In genomic region chr20:21302645-21303060, GRCh38 we compare ENCODE assay signal across 9 cellular contexts. TPM values are rescaled to one million over a fixed set of nuclear protein-coding genes. Genes with fewer than 3 reads are reported as not detected.
DNase-seq lines count a peak whose midpoint lies in the region; ATAC-seq, FAIRE-seq and TF ChIP-seq lines count a peak whose summit lies in the region.
"Had no signal": no experiment of that assay in that cellular context is flagged by ENCODE, and none has a peak within 500 bp of the region (broad histone marks: within the 10 kb centered on the region; RNA-seq: fewer than 3 reads in every experiment).

No MANE protein-coding gene starts in this region.

- H3K79me2 ChIP-seq in endothelial cell of umbilical vein (ENCODE audit: control insufficient read depth, insufficient read depth, low read length) = peaks cover 36% of the 10 kb centered on the region
- H3K79me2 ChIP-seq in neural cell (replicated peaks; ENCODE audit: insufficient read depth, low read length) = peaks cover 15% of the 10 kb centered on the region

- dilution Hi-C loops in endothelial cell of umbilical vein (cut with MboI; ENCODE audit: extremely low pct_ligation_motif_present, low sequenced_read_pairs) = no loop called here

- no peak for DNase-seq in activated naive CD4-positive, alpha-beta T cell treated with anti-CD3 and anti-CD28 coated beads for 36 hours
- no peak for DNase-seq in activated naive CD4-positive, alpha-beta T cell treated with Interleukin-2 at 50 U/mL for 16 hours
- DNase-seq in NT2/D1 (ENCODE audit: low read depth, low spot score) (no peak), endothelial cell of umbilical vein (ENCODE audit: low read depth, low spot score) (no peak), RPMI8226 (no peak), GF-D8 (lab: John Stamatoyannopoulos, UW) (no peak)

- H3K9me3 ChIP-seq in NT2/D1 (ENCODE audit: insufficient read depth, low read length) (no peaks in the 10 kb centered on the region), endothelial cell of umbilical vein (replicated peaks; ENCODE audit: control insufficient read depth, insufficient read depth, low read length) (no peaks in the 10 kb centered on the region), neural cell (ENCODE audit: low read length) (no peaks in the 10 kb centered on the region)

- H3K36me3 ChIP-seq in NT2/D1 (ENCODE audit: insufficient read depth, insufficient read length, low read length) = peaks cover 3% of the 10 kb centered on the region
- no peaks in the 10 kb centered on the region for H3K36me3 ChIP-seq in endothelial cell of umbilical vein (ENCODE audit: control insufficient read depth in 2 of 2, extremely low read depth in 1 of 2, insufficient read depth in 2 of 2, low read length in 2 of 2)
- H3K36me3 ChIP-seq in neural cell (ENCODE audit: insufficient read depth, low read length) = no peaks in the 10 kb centered on the region

- CTCF ChIA-PET in activated naive CD4-positive, alpha-beta T cell treated with anti-CD3 and anti-CD28 coated beads for 36 hours (lab: Charles Lee) = interaction anchor here (1.1 to 1.6 kb wide), 2 partner anchors 67 to 202 kb away, joined by 3 to 4 read pairs; no protein-coding TSS in a partner anchor
- CTCF ChIA-PET in endothelial cell of umbilical vein (lab: Charles Lee) = interaction anchor here (1.3 to 1.8 kb wide), 4 partner anchors 10 to 203 kb away, joined by 3 to 8 read pairs (median 6); no protein-coding TSS in a partner anchor

- H3K9me2 ChIP-seq in neural cell (ENCODE audit: insufficient read depth, low read length) = no peaks in the 10 kb centered on the region

- H4K20me1 ChIP-seq in endothelial cell of umbilical vein (replicated peaks; ENCODE audit: control insufficient read depth, extremely low read depth, insufficient read depth, low read length) = no peaks in the 10 kb centered on the region
- H4K20me1 ChIP-seq in neural cell (ENCODE audit: insufficient read depth) = no peaks in the 10 kb centered on the region

- H3K4me1 ChIP-seq in NT2/D1 (ENCODE audit: insufficient read depth, insufficient read length) = no peaks in the 10 kb centered on the region
- H3K4me1 ChIP-seq in endothelial cell of umbilical vein (ENCODE audit: control insufficient read depth, extremely low read depth, insufficient read depth, low read length) = peaks cover 15% of the 10 kb centered on the region

- H3K9me3 Mint-ChIP-seq in activated naive CD4-positive, alpha-beta T cell treated with anti-CD3 and anti-CD28 coated beads for 36 hours = no peaks in the 10 kb centered on the region

- H3K4me3 ChIP-seq in NT2/D1 (ENCODE audit: insufficient read length, low read depth) (peak overlapping the region; percentile 83), endothelial cell of umbilical vein (replicated peaks in 1 of 3; ENCODE audit: insufficient read depth in 1 of 3, low read depth in 1 of 3, low read length in 3 of 3) (peak overlapping the region; percentile 34 to 94 (median 89)), neural cell (ENCODE audit: low read length) (peak overlapping the region; percentile 94)

- TSS peak; percentile 73 for BruUV-seq in endothelial cell of umbilical vein (replicated peaks; lab: Mats Ljungman, UMichigan)

- H3K27ac ChIP-seq in endothelial cell of umbilical vein (ENCODE audit: insufficient read depth, low read depth, low read length) = peak overlapping the region; percentile 92
- H3K27ac ChIP-seq in neural cell (ENCODE audit: low read length) = peak overlapping the region; percentile 83

- no peaks in the 10 kb centered on the region for H3F3A ChIP-seq in neural cell (ENCODE audit: insufficient read depth, low read length, poor library complexity, severe bottlenecking)

- TF ChIP-seq CTCF in endothelial cell of umbilical vein (IDR thresholded peaks at IDR 0.05; ENCODE audit: extremely low read depth in 1 of 2, insufficient read depth in 1 of 2, low read depth in 1 of 2, low read length in 2 of 2) (no peak), neural cell (IDR thresholded peaks at IDR 0.05; ENCODE audit: poor library complexity, severe bottlenecking) (no peak)

- peaks cover 26% of the 10 kb centered on the region for H3K4me1 Mint-ChIP-seq in activated naive CD4-positive, alpha-beta T cell treated with anti-CD3 and anti-CD28 coated beads for 36 hours (ENCODE audit: low read depth)

- no peaks in the 10 kb centered on the region for H3K27me3 ChIP-seq in NT2/D1 (ENCODE audit: insufficient read depth, insufficient read length)
- H3K27me3 ChIP-seq in endothelial cell of umbilical vein (ENCODE audit: control insufficient read depth in 2 of 2, insufficient read depth in 2 of 2, low read length in 2 of 2) = peaks cover 6 to 17% of the 10 kb centered on the region in 2 experiments
- no peaks in the 10 kb centered on the region for H3K27me3 ChIP-seq in neural cell (ENCODE audit: insufficient read depth, low read depth, low read length)

- TF ChIP-seq EP300 in neural cell (conservative IDR thresholded peaks at IDR 0.05; ENCODE audit: poor library complexity, severe bottlenecking) = no peak

- POLR2A ChIA-PET in endothelial cell of umbilical vein (lab: Charles Lee) = interaction anchor here (1.5 kb wide), 1 partner anchor 41 kb away, joined by 5 read pairs; no protein-coding TSS in a partner anchor

- H3K4me3 Mint-ChIP-seq in activated naive CD4-positive, alpha-beta T cell treated with anti-CD3 and anti-CD28 coated beads for 36 hours = peak overlapping the region; percentile 94

- intact Hi-C loops in activated naive CD4-positive, alpha-beta T cell treated with anti-CD3 and anti-CD28 coated beads for 36 hours (cut with micrococcal nuclease) = loop anchor here (1.0 to 10.0 kb wide), 7 partner anchors 23 to 848 kb away; partner anchors contain the start of gene RALGAPA2
- intact Hi-C loops in endothelial cell of umbilical vein (cut with micrococcal nuclease) = loop anchor here (1.0 to 10.0 kb wide), 6 partner anchors 21 to 1782 kb away; partner anchors contain the start of genes CD93 and KIZ

- peak overlapping the region; percentile 99 for H3K4me2 ChIP-seq in endothelial cell of umbilical vein (ENCODE audit: insufficient read depth, low read length)
- peak overlapping the region; percentile 85 for H3K4me2 ChIP-seq in neural cell (ENCODE audit: low read length)

- H3K9ac ChIP-seq in NT2/D1 (ENCODE audit: insufficient read length, low read depth) = peak overlapping the region; percentile 97
- peak overlapping the region; percentile 95 for H3K9ac ChIP-seq in endothelial cell of umbilical vein (replicated peaks; ENCODE audit: extremely low read depth, insufficient read depth, low read length)
- peak overlapping the region; percentile 95 for H3K9ac ChIP-seq in neural cell (ENCODE audit: low read length)

- peak overlapping the region; percentile 80 for H2AFZ ChIP-seq in endothelial cell of umbilical vein (ENCODE audit: low read depth, low read length)
- peak overlapping the region; percentile 65 for H2AFZ ChIP-seq in neural cell (ENCODE audit: low read depth, low read length)

- no peak for FAIRE-seq in endothelial cell of umbilical vein (lab: Jason Lieb, UNC)
- FAIRE-seq: islet of Langerhans had no signal

- TF ChIP-seq RAD21 in neural cell (conservative IDR thresholded peaks at IDR 0.05) = no peak

- no peak for ATAC-seq in HG03521 (IDR thresholded peaks at IDR 0.05; ENCODE audit: unreplicated experiment)

- no peak for TF ChIP-seq POLR2A in endothelial cell of umbilical vein (IDR thresholded peaks at IDR 0.05; ENCODE audit: low read depth, low read length)

- peak overlapping the region; percentile 96 for H3K27ac Mint-ChIP-seq in activated naive CD4-positive, alpha-beta T cell treated with anti-CD3 and anti-CD28 coated beads for 36 hours

- no peaks in the 10 kb centered on the region for H3K9me1 ChIP-seq in endothelial cell of umbilical vein (replicated peaks; ENCODE audit: control insufficient read depth, extremely low read depth, insufficient read depth, low read length)

- H3K36me3 Mint-ChIP-seq in activated naive CD4-positive, alpha-beta T cell treated with anti-CD3 and anti-CD28 coated beads for 36 hours (ENCODE audit: low read depth) = peaks cover 14% of the 10 kb centered on the region

- H3K27me3 Mint-ChIP-seq in activated naive CD4-positive, alpha-beta T cell treated with anti-CD3 and anti-CD28 coated beads for 36 hours (ENCODE audit: low read depth) = no peaks in the 10 kb centered on the region

TF ChIP-seq in endothelial cell of umbilical vein, 7 proteins besides CTCF, POLR2A, EP300 and RAD21 (continues in another document):
- TF ChIP-seq FOS (IDR thresholded peaks at IDR 0.05; ENCODE audit: borderline replicate concordance, insufficient read depth, low read length) (no peak), GATA2 (IDR thresholded peaks at IDR 0.05; ENCODE audit: insufficient read depth, insufficient read length, low read depth, low read length) (no peak), EZH2 (IDR thresholded peaks at IDR 0.05; ENCODE audit: borderline replicate concordance, low read depth, low read length, severe bottlenecking) (no peak), POLR2AphosphoS5 (IDR thresholded peaks at IDR 0.05; ENCODE audit: insufficient read depth, low read depth, low read length) (no peak), MYC (IDR thresholded peaks at IDR 0.05; ENCODE audit: low read depth, low read length) (no peak)

TF ChIP-seq in neural cell, 6 proteins besides CTCF, POLR2A, EP300 and RAD21 (continues in another document):
- TF ChIP-seq MXI1 (conservative IDR thresholded peaks at IDR 0.05; ENCODE audit: poor library complexity, severe bottlenecking) (no peak), TAF1 (IDR thresholded peaks at IDR 0.05; ENCODE audit: low read depth) (no peak), EZH2 (IDR thresholded peaks at IDR 0.05; ENCODE audit: borderline replicate concordance, insufficient read depth, low read length, poor library complexity, severe bottlenecking) (no peak), SMC3 (conservative IDR thresholded peaks at IDR 0.05; ENCODE audit: poor library complexity) (no peak), POLR2AphosphoS5 (IDR thresholded peaks at IDR 0.05) (no peak)

RNA-seq across cellular contexts. Expression of gene XRN2, which starts 0.5 kb away (rescaled TPM):
- 10 to 100 TPM; 76.5 to 81.9 TPM for total RNA-seq in activated naive CD4-positive, alpha-beta T cell treated with anti-CD3 and anti-CD28 coated beads for 36 hours
- 62.5 and 66.6 TPM in 2 replicates for total RNA-seq in endothelial cell of umbilical vein
- polyA plus RNA-seq in endothelial cell of umbilical vein = 25.4 and 32.3 TPM in 2 replicates
- 44.0 and 49.3 TPM in 2 replicates for polyA plus RNA-seq in endothelial cell of umbilical vein (2011; cell fraction: cytosol; rRNA removed)
- polyA plus RNA-seq in endothelial cell of umbilical vein (2011; cell fraction: nucleus; rRNA removed) = 60.5 and 68.3 TPM in 2 replicates
- 57.0 and 78.8 TPM in 2 replicates for polyA plus RNA-seq in endothelial cell of umbilical vein (2012)
- 38.2 and 39.4 TPM in 2 replicates for polyA minus RNA-seq in endothelial cell of umbilical vein
- polyA minus RNA-seq in endothelial cell of umbilical vein (2011; cell fraction: cytosol; rRNA and poly(A)+ RNA removed) = 14.1 TPM
- polyA minus RNA-seq in endothelial cell of umbilical vein (2011; cell fraction: nucleus; rRNA and poly(A)+ RNA removed) = 30.7 and 38.6 TPM in 2 replicates
- polyA plus RNA-seq in neural cell = 138 and 142 TPM in 2 replicates
- polyA minus RNA-seq in neural cell = 141 and 155 TPM in 2 replicates
